Comparison of ENCODE assay signal across 20 cellular contexts in the genomic region with DNA sequence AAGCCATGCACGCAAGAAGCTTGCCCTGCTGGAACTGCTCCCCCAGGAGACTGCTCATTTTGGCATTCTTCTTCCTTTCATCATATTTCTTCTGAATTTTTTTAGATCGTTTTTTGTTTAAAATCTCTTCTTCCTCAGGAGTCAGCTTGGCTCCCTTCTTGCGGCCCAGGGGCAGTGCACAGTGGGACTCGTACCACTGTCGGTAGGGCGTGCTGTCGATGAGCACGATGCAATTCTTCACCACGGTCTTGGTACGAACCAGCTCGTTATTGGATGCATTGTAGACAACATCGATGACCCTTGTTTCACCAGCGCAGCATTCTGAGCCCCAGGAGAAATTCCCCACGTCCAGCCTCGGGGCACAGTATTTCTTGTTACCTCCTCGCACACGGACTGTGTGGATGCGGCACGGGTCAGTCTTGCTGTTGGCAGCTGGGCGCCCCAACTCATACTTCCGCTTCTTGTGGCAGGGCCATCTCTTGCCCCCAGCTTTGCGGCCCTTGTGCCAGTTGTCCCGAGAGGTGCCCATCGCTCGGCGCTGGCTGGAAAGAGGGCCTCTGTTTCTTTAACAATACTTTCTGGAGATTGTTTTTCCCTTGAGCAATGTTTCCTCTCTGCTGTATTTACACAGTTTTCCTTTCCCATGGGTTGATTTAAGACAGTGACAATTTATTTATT.
"Had no signal": no experiment of that assay in that cellular context is flagged by ENCODE, and none has a peak within 500 bp of the region (broad histone marks: within the 10 kb centered on the region; RNA-seq: fewer than 3 reads in every experiment).

No MANE protein-coding gene starts in this region.

- H3K4me3 ChIP-seq: MG63, SJSA1, SK-N-MC had no signal

- H3K36me3 ChIP-seq: MG63, SJSA1 had no signal

- H3K27ac ChIP-seq: SJSA1, SK-N-MC had no signal

- H3K9me3 ChIP-seq: MG63, SJSA1 had no signal

- H3K4me1 ChIP-seq: SJSA1 had no signal

- DNase-seq: IMR-90, Karpas-422, KG1, MG63, NCI-H1092, NCI-H1105 treated with DMSO at 0.1 percent for 48 hours, NCI-H1417 treated with DMSO at 0.1 percent for 48 hours, NCI-H146, NCI-H187 treated with DMSO at 0.1 percent for 48 hours, NCI-H2029 treated with DMSO at 0.1 percent for 48 hours, NCI-H2227 treated with DMSO at 0.1 percent for 48 hours, NCI-H524, NCI-H526 treated with DMSO at 0.1 percent for 48 hours, NCI-H774, Right ventricle myocardium superior, RPMI8226, SIG-M5 had no signal

- ATAC-seq: HepG2 had no signal

- H3K27me3 ChIP-seq: MG63, SJSA1 had no signal
